ENCODE assay signal across 1 cellular context in genomic region chr5:125298258-125298657, GRCh38.
TF ChIP-seq lines count a peak whose summit lies in the region.

No MANE protein-coding gene starts in this region.

TF ChIP-seq in HEK293, 187 proteins besides CTCF, POLR2A, EP300 and RAD21 (continued from another document):
- TF ChIP-seq ZNF148 (tag by site-specific recombination; IDR thresholded peaks at IDR 0.05; ENCODE audit: borderline replicate concordance) (no peak), ZNF24 (tag by site-specific recombination; IDR thresholded peaks at IDR 0.05) (no peak), ZBTB7A (tag by site-specific recombination; IDR thresholded peaks at IDR 0.05; ENCODE audit: low read depth) (no peak), ZNF626 (tag by site-specific recombination; IDR thresholded peaks at IDR 0.05) (no peak), ZBTB11 (tag by site-specific recombination; conservative IDR thresholded peaks at IDR 0.05; ENCODE audit: low read depth) (no peak), PRDM1 (tag by site-specific recombination; IDR thresholded peaks at IDR 0.05) (peak; percentile 69)
